1 cellular context compared by ENCODE assay signal in the genomic region with DNA sequence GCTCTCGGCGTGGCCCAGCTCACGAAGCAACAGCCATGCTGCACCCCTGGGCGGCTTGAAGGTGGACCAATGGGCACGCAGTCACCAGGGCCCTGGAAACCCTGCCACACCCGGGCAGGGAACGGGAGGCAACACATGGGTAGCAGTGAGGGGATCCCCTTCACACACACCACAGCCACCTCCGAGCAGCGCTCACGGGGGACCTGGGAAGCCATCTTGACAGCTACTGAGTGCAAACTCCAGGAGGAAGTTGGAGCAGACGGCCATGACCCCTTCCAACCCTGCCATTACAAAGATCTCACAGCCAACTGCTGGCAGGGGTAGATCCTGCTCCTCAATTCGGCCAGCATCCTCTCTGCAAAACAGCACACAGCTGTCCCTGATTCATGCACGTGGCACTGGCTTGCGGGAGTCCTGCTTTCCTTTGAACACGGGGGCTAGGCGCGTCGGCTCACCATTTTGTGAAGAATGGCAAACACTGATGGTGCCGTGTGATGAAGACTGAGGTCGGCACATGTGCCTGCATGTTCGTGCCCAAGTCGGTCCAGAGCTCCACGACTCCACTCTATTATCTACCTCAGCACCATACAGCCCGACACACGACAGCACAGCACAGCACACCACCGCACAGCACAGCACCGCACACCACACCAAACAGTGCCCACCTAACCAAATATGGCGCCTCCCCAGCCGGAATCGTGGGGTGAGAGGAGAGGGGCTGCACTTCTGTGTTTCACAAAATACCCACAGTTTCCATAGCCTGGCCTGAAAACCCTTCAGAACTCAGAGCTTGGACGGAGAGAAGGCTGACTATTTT.
TF ChIP-seq lines count a peak whose summit lies in the region.

No MANE protein-coding gene starts in this region.

TF ChIP-seq in WTC11, 78 proteins besides CTCF, POLR2A, EP300 and RAD21 (continued from another document):
- TF ChIP-seq, protein P1, sequence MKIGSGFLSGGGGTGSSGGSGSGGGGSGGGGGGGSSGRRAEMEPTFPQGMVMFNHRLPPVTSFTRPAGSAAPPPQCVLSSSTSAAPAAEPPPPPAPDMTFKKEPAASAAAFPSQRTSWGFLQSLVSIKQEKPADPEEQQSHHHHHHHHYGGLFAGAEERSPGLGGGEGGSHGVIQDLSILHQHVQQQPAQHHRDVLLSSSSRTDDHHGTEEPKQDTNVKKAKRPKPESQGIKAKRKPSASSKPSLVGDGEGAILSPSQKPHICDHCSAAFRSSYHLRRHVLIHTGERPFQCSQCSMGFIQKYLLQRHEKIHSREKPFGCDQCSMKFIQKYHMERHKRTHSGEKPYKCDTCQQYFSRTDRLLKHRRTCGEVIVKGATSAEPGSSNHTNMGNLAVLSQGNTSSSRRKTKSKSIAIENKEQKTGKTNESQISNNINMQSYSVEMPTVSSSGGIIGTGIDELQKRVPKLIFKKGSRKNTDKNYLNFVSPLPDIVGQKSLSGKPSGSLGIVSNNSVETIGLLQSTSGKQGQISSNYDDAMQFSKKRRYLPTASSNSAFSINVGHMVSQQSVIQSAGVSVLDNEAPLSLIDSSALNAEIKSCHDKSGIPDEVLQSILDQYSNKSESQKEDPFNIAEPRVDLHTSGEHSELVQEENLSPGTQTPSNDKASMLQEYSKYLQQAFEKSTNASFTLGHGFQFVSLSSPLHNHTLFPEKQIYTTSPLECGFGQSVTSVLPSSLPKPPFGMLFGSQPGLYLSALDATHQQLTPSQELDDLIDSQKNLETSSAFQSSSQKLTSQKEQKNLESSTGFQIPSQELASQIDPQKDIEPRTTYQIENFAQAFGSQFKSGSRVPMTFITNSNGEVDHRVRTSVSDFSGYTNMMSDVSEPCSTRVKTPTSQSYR (CRISPR knock-in tag; IDR thresholded peaks at IDR 0.05): no peak
- TF ChIP-seq JUN (CRISPR knock-in tag; IDR thresholded peaks at IDR 0.05) (no peak), NFE2L1 (CRISPR knock-in tag; IDR thresholded peaks at IDR 0.05) (no peak)
TF ChIP-seq in WTC11: peak in this region for 0.
